ENCODE assay signal across 1 cellular context in the genomic region with DNA sequence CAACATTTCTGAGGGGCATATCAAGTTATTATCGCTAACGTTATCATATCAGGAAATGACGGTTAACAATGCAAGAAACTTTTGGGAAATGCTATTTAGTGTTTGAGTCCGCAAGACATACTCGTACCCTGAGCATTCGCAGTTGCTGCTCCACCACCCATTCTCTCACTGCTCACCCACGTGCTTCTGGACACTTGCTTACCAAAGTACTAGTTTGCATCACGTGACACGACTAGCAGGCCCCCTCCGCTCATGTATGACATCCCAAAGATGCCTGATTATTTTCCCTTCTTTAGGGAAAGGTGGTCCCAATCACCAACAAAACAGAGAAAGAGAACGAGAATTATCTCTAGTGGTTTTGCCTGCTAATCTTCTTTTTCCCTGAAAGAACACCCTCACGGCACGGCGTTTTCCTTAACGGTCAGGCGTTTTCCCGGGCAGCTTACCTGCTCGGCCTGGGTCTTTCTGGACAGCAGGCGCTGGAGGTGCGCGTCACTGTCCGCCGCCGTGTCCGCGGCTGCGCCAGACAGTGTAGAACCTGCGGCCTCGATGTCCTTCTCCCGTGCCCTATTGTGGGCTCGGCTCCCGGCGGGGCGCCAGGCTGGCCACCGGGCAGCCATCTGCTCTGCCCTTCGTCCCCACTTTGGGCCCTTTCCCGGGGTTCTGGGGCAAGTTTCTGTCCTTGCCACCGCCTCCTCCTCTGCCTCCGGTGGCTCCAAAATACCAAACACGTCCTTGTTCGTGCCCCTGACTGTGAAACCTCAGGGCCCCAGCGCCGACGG.
TF ChIP-seq lines count a peak whose summit lies in the region.

Gene SUPV3L1, plus strand, starts transcription at position 492 of the 782 bp plus-strand sequence. Its CDS starts 58 bp downstream, at position 550.

TF ChIP-seq in HepG2, 621 proteins besides CTCF, POLR2A, EP300 and RAD21 (continued from another document and continues in another):
- TF ChIP-seq, protein P1, sequence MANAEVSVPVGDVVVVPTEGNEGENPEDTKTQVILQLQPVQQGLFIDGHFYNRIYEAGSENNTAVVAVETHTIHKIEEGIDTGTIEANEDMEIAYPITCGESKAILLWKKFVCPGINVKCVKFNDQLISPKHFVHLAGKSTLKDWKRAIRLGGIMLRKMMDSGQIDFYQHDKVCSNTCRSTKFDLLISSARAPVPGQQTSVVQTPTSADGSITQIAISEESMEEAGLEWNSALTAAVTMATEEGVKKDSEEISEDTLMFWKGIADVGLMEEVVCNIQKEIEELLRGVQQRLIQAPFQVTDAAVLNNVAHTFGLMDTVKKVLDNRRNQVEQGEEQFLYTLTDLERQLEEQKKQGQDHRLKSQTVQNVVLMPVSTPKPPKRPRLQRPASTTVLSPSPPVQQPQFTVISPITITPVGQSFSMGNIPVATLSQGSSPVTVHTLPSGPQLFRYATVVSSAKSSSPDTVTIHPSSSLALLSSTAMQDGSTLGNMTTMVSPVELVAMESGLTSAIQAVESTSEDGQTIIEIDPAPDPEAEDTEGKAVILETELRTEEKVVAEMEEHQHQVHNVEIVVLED (CRISPR knock-in tag; IDR thresholded peaks at IDR 0.05; ENCODE audit: borderline replicate concordance): peak; percentile 75
- TF ChIP-seq ZNF562 (CRISPR knock-in tag; IDR thresholded peaks at IDR 0.05; ENCODE audit: borderline replicate concordance): no peak
- no peak for TF ChIP-seq PITX1 (CRISPR knock-in tag; IDR thresholded peaks at IDR 0.05)
- no peak for TF ChIP-seq CHCHD3 (CRISPR knock-in tag; IDR thresholded peaks at IDR 0.05)
- TF ChIP-seq MXD4 (CRISPR knock-in tag; IDR thresholded peaks at IDR 0.05): peak; percentile 100
- TF ChIP-seq NFAT5 (CRISPR knock-in tag; IDR thresholded peaks at IDR 0.05): no peak
- peak; percentile 84; the same call in 1 of the 2 replicates for TF ChIP-seq ZNF747 (CRISPR knock-in tag; IDR thresholded peaks at IDR 0.05; ENCODE audit: borderline replicate concordance)
- TF ChIP-seq CHD2 (IDR thresholded peaks at IDR 0.05; ENCODE audit: low read depth, low read length): no peak
- no peak for TF ChIP-seq ZNF530 (CRISPR knock-in tag; IDR thresholded peaks at IDR 0.05; ENCODE audit: low read depth)
- TF ChIP-seq NCOA5 (CRISPR knock-in tag; IDR thresholded peaks at IDR 0.05): 0 out of 2 replicates have a peak, but pooled peaks have one; percentile 38
- TF ChIP-seq SNRNP70 (IDR thresholded peaks at IDR 0.05; ENCODE audit: low read depth, low read length): no peak
- no peak for TF ChIP-seq HMGA1 (CRISPR knock-in tag; conservative IDR thresholded peaks at IDR 0.05)
- TF ChIP-seq NFIC (IDR thresholded peaks at IDR 0.05; ENCODE audit: low read length): no peak; the same call in 1 of the 2 replicates
- peak; percentile 23 for TF ChIP-seq ZBTB33 (CRISPR knock-in tag; IDR thresholded peaks at IDR 0.05)
- TF ChIP-seq FOXA3 (CRISPR knock-in tag; IDR thresholded peaks at IDR 0.05): peak; percentile 35
- TF ChIP-seq KLF16 (CRISPR knock-in tag; IDR thresholded peaks at IDR 0.05): peak in 1 of 2 experiments; percentile 32; a peak in 1 of 4 replicates
- TF ChIP-seq ZBTB43 (CRISPR knock-in tag; conservative IDR thresholded peaks at IDR 0.05): no peak
- no peak for TF ChIP-seq RCOR2 (CRISPR knock-in tag; IDR thresholded peaks at IDR 0.05)
- peak; percentile 47; the same call in 1 of the 2 replicates for TF ChIP-seq LCORL (IDR thresholded peaks at IDR 0.05)
- no peak for TF ChIP-seq LCORL (CRISPR knock-in tag; IDR thresholded peaks at IDR 0.05)
- peak; percentile 94 for TF ChIP-seq FOXK1 (CRISPR knock-in tag; IDR thresholded peaks at IDR 0.05; ENCODE audit: borderline replicate concordance, low read depth)
- TF ChIP-seq ZNF382 (CRISPR knock-in tag; IDR thresholded peaks at IDR 0.05; ENCODE audit: borderline replicate concordance): no peak
- TF ChIP-seq KLF12 (CRISPR knock-in tag; IDR thresholded peaks at IDR 0.05; ENCODE audit: borderline replicate concordance): 0 out of 2 replicates have a peak, but pooled peaks have one; percentile 57
- TF ChIP-seq ZUFSP (CRISPR knock-in tag; IDR thresholded peaks at IDR 0.05; ENCODE audit: borderline replicate concordance): no peak
- peak; percentile 63 for TF ChIP-seq SALL1 (CRISPR knock-in tag; IDR thresholded peaks at IDR 0.05)
- no peak; the same call in 1 of the 2 replicates for TF ChIP-seq RFXANK (CRISPR knock-in tag; IDR thresholded peaks at IDR 0.05)
- no peak for TF ChIP-seq SP2 (CRISPR knock-in tag; IDR thresholded peaks at IDR 0.05)
- TF ChIP-seq ZBTB26 (CRISPR knock-in tag; IDR thresholded peaks at IDR 0.05; ENCODE audit: borderline replicate concordance): no peak
- TF ChIP-seq, protein P2, sequence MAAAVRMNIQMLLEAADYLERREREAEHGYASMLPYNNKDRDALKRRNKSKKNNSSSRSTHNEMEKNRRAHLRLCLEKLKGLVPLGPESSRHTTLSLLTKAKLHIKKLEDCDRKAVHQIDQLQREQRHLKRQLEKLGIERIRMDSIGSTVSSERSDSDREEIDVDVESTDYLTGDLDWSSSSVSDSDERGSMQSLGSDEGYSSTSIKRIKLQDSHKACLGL (CRISPR knock-in tag; IDR thresholded peaks at IDR 0.05): no peak; the same call in 1 of the 2 replicates
- no peak for TF ChIP-seq SAFB2 (CRISPR knock-in tag; IDR thresholded peaks at IDR 0.05; ENCODE audit: borderline replicate concordance, low read depth)
- no peak for TF ChIP-seq ZNF317 (CRISPR knock-in tag; IDR thresholded peaks at IDR 0.05)
- no peak; the same call in 1 of the 2 replicates for TF ChIP-seq TOE1 (CRISPR knock-in tag; IDR thresholded peaks at IDR 0.05)
- peak; percentile 27; the same call in 1 of the 2 replicates for TF ChIP-seq ZNF430 (CRISPR knock-in tag; IDR thresholded peaks at IDR 0.05)
- TF ChIP-seq KMT2A (CRISPR knock-in tag; IDR thresholded peaks at IDR 0.05): peak; percentile 95
- 0 out of 2 replicates have a peak, but pooled peaks have one; percentile 41 for TF ChIP-seq ARHGAP35 (CRISPR knock-in tag; IDR thresholded peaks at IDR 0.05; ENCODE audit: borderline replicate concordance)
- TF ChIP-seq CBX2 (IDR thresholded peaks at IDR 0.05; ENCODE audit: low read depth, low read length): no peak
- no peak for TF ChIP-seq CBX2 (CRISPR knock-in tag; IDR thresholded peaks at IDR 0.05; ENCODE audit: low read depth)
- TF ChIP-seq HOXA3 (CRISPR knock-in tag; IDR thresholded peaks at IDR 0.05): peak; percentile 75
- TF ChIP-seq ATF7 (IDR thresholded peaks at IDR 0.05): no peak
- no peak for TF ChIP-seq ATF7 (CRISPR knock-in tag; IDR thresholded peaks at IDR 0.05)
- TF ChIP-seq ATF7-NPFF (CRISPR knock-in tag; IDR thresholded peaks at IDR 0.05; ENCODE audit: low read depth): no peak
- TF ChIP-seq ZNF816 (CRISPR knock-in tag; IDR thresholded peaks at IDR 0.05; ENCODE audit: borderline replicate concordance): no peak
- no peak for TF ChIP-seq MEIS2 (CRISPR knock-in tag; IDR thresholded peaks at IDR 0.05)
- TF ChIP-seq ZNF557 (CRISPR knock-in tag; IDR thresholded peaks at IDR 0.05): no peak
- TF ChIP-seq, protein P3, sequence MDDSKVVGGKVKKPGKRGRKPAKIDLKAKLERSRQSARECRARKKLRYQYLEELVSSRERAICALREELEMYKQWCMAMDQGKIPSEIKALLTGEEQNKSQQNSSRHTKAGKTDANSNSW (CRISPR knock-in tag; IDR thresholded peaks at IDR 0.05; ENCODE audit: borderline replicate concordance): no peak; the same call in 1 of the 2 replicates
- TF ChIP-seq SCMH1 (CRISPR knock-in tag; IDR thresholded peaks at IDR 0.05; ENCODE audit: borderline replicate concordance): no peak
- no peak for TF ChIP-seq SNAPC2 (CRISPR knock-in tag; IDR thresholded peaks at IDR 0.05)
- no peak for TF ChIP-seq ZNF460 (CRISPR knock-in tag; IDR thresholded peaks at IDR 0.05; ENCODE audit: borderline replicate concordance)
- TF ChIP-seq, protein P4, sequence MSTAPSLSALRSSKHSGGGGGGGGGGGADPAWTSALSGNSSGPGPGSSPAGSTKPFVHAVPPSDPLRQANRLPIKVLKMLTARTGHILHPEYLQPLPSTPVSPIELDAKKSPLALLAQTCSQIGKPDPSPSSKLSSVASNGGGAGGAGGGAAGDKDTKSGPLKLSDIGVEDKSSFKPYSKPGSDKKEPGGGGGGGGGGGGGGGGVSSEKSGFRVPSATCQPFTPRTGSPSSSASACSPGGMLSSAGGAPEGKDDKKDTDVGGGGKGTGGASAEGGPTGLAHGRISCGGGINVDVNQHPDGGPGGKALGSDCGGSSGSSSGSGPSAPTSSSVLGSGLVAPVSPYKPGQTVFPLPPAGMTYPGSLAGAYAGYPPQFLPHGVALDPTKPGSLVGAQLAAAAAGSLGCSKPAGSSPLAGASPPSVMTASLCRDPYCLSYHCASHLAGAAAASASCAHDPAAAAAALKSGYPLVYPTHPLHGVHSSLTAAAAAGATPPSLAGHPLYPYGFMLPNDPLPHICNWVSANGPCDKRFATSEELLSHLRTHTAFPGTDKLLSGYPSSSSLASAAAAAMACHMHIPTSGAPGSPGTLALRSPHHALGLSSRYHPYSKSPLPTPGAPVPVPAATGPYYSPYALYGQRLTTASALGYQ (CRISPR knock-in tag; IDR thresholded peaks at IDR 0.05): no peak
- TF ChIP-seq SYNCRIP (IDR thresholded peaks at IDR 0.05; ENCODE audit: insufficient read depth, low read depth, low read length): no peak
- TF ChIP-seq ELF1 (CRISPR knock-in tag; IDR thresholded peaks at IDR 0.05): peak; percentile 47
